ENCODE assay signal across 8 cellular contexts in genomic region chr15:48644827-48645557, GRCh38. TPM values are rescaled to one million over a fixed set of nuclear protein-coding genes. Genes with fewer than 3 reads are reported as not detected.
DNase-seq lines count a peak whose midpoint lies in the region; ATAC-seq and TF ChIP-seq lines count a peak whose summit lies in the region.

No MANE protein-coding gene starts in this region.

- no peaks in the 10 kb centered on the region for H3F3A ChIP-seq in PC-9 (ENCODE audit: insufficient read depth, low read depth)

- H3K4me2 ChIP-seq in PC-9, result peak overlapping the region; percentile 59

- intact Hi-C loops in PC-9 (cut with micrococcal nuclease; ENCODE audit: unreplicated experiment), result loop anchor here (5.0 to 10.0 kb wide), 3 partner anchors 97 to 160 kb away; no protein-coding TSS in a partner anchor

- no peaks in the 10 kb centered on the region for H3K9me2 ChIP-seq in PC-9 (ENCODE audit: insufficient read depth)

- CTCF ChIA-PET in AG04449 (lab: Yijun Ruan, JAX), result interaction anchor here (0.7 to 1.5 kb wide), 2 partner anchors 49 to 157 kb away, joined by 3 to 5 read pairs; no protein-coding TSS in a partner anchor
- CTCF ChIA-PET in PC-9 (lab: Charles Lee), result no interaction called here

- H3K27me3 ChIP-seq in PC-9 (ENCODE audit: insufficient read depth, low read depth) (no peaks in the 10 kb centered on the region), ectodermal cell (ENCODE audit: control insufficient read depth, insufficient read depth, low read length, poor library complexity, severe bottlenecking) (peaks cover 19% of the 10 kb centered on the region), lung (ENCODE audit: control insufficient read depth, insufficient read depth) (no peaks in the 10 kb centered on the region), suprapubic skin (peaks cover 24% of the 10 kb centered on the region)

- TF ChIP-seq CTCF in AG04449 (IDR thresholded peaks at IDR 0.05; ENCODE audit: insufficient read depth, low read length, missing control alignments) (no peak), PC-9 (conservative IDR thresholded peaks at IDR 0.05) (no peak), lung (IDR thresholded peaks at IDR 0.05; ENCODE audit: control extremely low read depth, extremely low read depth) (no peak), suprapubic skin (IDR thresholded peaks at IDR 0.05) (no peak)

- no peak overlapping the region for H3K27ac ChIP-seq in PC-9
- H3K27ac ChIP-seq in ectodermal cell (ENCODE audit: insufficient read depth, low read depth, low read length, poor library complexity, severe bottlenecking), result peak overlapping the region; percentile 51
- H3K27ac ChIP-seq in lung (ENCODE audit: low read depth in 1 of 2, low read length in 1 of 2), result peak overlapping the region; percentile 78 to 89
- peak overlapping the region; percentile 86 for H3K27ac ChIP-seq in suprapubic skin

- WGBS in ectodermal cell, 2 experiments, result 0% methylated on average over 79 of the region's 79 CpGs
- 0 to 1% methylated on average over 68 to 79 of the region's 79 CpGs for WGBS in lung, 2 donors
- WGBS in suprapubic skin, result under 1% methylated on average over 44 of the region's 79 CpGs

- DNase-seq in AG04449 (ENCODE audit: low read depth, low spot score), result no peak
- peak in 1 of 2 experiments; percentile 37 for DNase-seq in PC-9
- no peak for DNase-seq in lung (ENCODE audit: low spot score)
- peak in 1 of 2 donors; percentile 78 for DNase-seq in suprapubic skin (ENCODE audit: low spot score in 2 of 2)
- no peak for DNase-seq in stimulated activated CD4-positive, alpha-beta T cell treated with anti-CD3 and anti-CD28 coated beads, Interleukin-2, amount 100 ng/mL, for 48 hours

- H3K4me3 ChIP-seq in AG04449 (ENCODE audit: low read depth, low read length) (peak overlapping the region; percentile 88), PC-9 (peak overlapping the region; percentile 55; the same call in 1 of the 2 replicates), ectodermal cell (ENCODE audit: insufficient read depth, low read depth, low read length) (peak overlapping the region; percentile 69), lung (peak overlapping the region; percentile 79), suprapubic skin (peak overlapping the region; percentile 78)

- H4K20me1 ChIP-seq in PC-9 (ENCODE audit: insufficient read depth), result no peaks in the 10 kb centered on the region

- H3K79me2 ChIP-seq in PC-9 (ENCODE audit: low read depth), result no peaks in the 10 kb centered on the region

- H2AFZ ChIP-seq in PC-9, result peak overlapping the region; percentile 70

- H3K9me3 ChIP-seq in PC-9 (ENCODE audit: insufficient read depth, low read depth), result no peaks in the 10 kb centered on the region
- H3K9me3 ChIP-seq in ectodermal cell (ENCODE audit: control insufficient read depth, low read length), result no peaks in the 10 kb centered on the region
- H3K9me3 ChIP-seq in lung (ENCODE audit: control insufficient read depth in 2 of 2, insufficient read depth in 1 of 2, low read length in 1 of 2), result no peaks in the 10 kb centered on the region
- no peaks in the 10 kb centered on the region for H3K9me3 ChIP-seq in suprapubic skin

- TF ChIP-seq EP300 in suprapubic skin (IDR thresholded peaks at IDR 0.05), result no peak

- H3K36me3 ChIP-seq in PC-9 (ENCODE audit: low read depth) (no peaks in the 10 kb centered on the region), ectodermal cell (ENCODE audit: control insufficient read depth, insufficient read depth, low read length) (no peaks in the 10 kb centered on the region), lung (ENCODE audit: control insufficient read depth in 2 of 2, insufficient read depth in 2 of 2, low read length in 2 of 2) (no peaks in the 10 kb centered on the region), suprapubic skin (no peaks in the 10 kb centered on the region)

- no TSS peak for BruUV-seq in PC-9 (replicated peaks; lab: Mats Ljungman, UMichigan)

- POLR2A ChIA-PET in AG04449 (lab: Yijun Ruan, JAX), result interaction anchor here (0.6 to 2.8 kb wide), 26 partner anchors 9 to 438 kb away, joined by 3 to 29 read pairs (median 4); no protein-coding TSS in a partner anchor
- POLR2A ChIA-PET in PC-9 (lab: Charles Lee; ENCODE audit: unreplicated experiment), result no interaction called here

- TF ChIP-seq POLR2A in suprapubic skin (IDR thresholded peaks at IDR 0.05), result no peak

- ATAC-seq in GM18508 (IDR thresholded peaks at IDR 0.05; ENCODE audit: insufficient read depth, unreplicated experiment), result peak; percentile 13
- peak; percentile 46 for ATAC-seq in HG02852 (IDR thresholded peaks at IDR 0.05; ENCODE audit: unreplicated experiment)
- peak; percentile 43 for ATAC-seq in lung (ENCODE audit: insufficient read depth, low FRiP score)

- H3K4me1 ChIP-seq in PC-9 (replicated peaks; ENCODE audit: insufficient read depth), result no peaks in the 10 kb centered on the region
- H3K4me1 ChIP-seq in ectodermal cell (ENCODE audit: control insufficient read depth, insufficient read depth, low read length), result peaks cover 22% of the 10 kb centered on the region
- H3K4me1 ChIP-seq in lung (ENCODE audit: control insufficient read depth in 2 of 2, insufficient read depth in 2 of 2, low read length in 2 of 2), result peaks cover 3 to 4% of the 10 kb centered on the region in 2 donors
- H3K4me1 ChIP-seq in suprapubic skin, result peaks cover 30% of the 10 kb centered on the region

RNA-seq across cellular contexts. Expression of gene FBN1, which starts 0.5 kb away (rescaled TPM):
- total RNA-seq in PC-9 (2021), result 1.3 TPM in 2 replicates
- polyA plus RNA-seq in ectodermal cell (2013, experiment 1 of 4), result 29.8 TPM
- 44.7 TPM for polyA plus RNA-seq in ectodermal cell (2013, experiment 2 of 4)
- 27.4 TPM for polyA plus RNA-seq in ectodermal cell (2013, experiment 3 of 4)
- polyA plus RNA-seq in ectodermal cell (2013, experiment 4 of 4), result 32.8 TPM
- 100 to 1,000 TPM in 1 of 2 donors, 10 to 100 TPM in 1; 98.3 to 170 TPM for total RNA-seq in lung
- 10 to 100 TPM in 1 of 2 donors, 1 to 10 TPM in 1; 6.0 to 23.4 TPM for polyA plus RNA-seq in lung
- 10 to 100 TPM; 12.6 to 24.6 (median 21.0) TPM for total RNA-seq in suprapubic skin
